8 cellular contexts compared by ENCODE assay signal in the genomic region with DNA sequence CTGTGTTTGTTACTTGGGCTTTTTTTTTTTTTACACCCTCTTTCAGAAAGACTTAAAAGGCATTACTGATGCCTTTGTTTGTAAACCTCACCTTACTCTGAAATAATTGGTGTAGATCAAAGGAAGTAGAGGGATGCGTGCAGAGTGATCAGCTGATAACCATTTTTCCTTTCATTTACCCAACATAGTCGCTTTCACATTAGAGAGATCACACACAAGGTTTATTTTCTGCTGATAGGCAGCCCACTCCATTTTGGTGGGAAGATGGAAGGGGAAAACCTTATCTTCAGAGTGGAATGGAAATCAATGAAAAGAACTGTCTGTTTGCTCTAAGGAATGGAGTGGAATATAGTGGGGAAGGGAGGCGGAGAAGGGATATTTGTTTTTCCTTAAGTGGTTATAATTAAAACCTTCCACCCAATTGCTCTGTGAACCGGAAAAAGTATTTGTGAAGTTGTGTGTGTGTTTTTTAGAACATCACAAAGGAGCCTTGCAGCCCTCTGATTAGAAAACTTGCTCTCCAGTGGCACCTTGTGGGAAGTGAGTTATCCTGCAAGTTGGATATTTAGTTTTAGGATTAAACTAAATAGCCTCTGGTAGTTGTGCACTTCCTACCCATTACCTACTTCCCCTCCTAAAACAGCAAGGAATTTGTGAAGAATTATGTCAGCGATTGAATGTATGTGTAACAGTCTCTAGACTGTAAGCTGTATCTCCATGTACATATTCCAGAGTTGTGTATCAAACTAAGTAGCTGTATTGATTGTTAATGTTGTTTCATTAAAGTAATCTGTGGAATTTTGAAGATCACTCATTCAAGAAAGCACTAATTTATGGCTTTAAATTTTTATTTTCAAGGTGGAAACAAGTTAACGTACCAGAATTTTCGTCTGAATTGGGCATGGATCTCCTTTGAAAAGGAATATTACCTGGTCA.
DNase-seq lines count a peak whose midpoint lies in the region; ATAC-seq and TF ChIP-seq lines count a peak whose summit lies in the region.

No MANE protein-coding gene starts in this region.

- peak; percentile 1 for DNase-seq in stimulated activated CD4-positive, alpha-beta T cell treated with anti-CD3 and anti-CD28 coated beads, Interleukin-15, amount 100 ng/mL, for 24 hours
- no peak for DNase-seq in stimulated activated CD4-positive, alpha-beta T cell treated with anti-CD3 and anti-CD28 coated beads, Interleukin-2, amount 100 ng/mL, for 24 hours
- DNase-seq in NCI-H2029 (lab: John Stamatoyannopoulos, UW) = peak; percentile 42
- peak; percentile 28 for DNase-seq in brain microvascular endothelial cell
- no peak for DNase-seq in left lung
- DNase-seq in spleen = no peak
- no peak for DNase-seq in GF-D8 (lab: John Stamatoyannopoulos, UW)
- no peak for DNase-seq in activated naive CD4-positive, alpha-beta T cell treated with anti-CD3 and anti-CD28 coated beads, Interleukin-2, amount 50 U/mL, for 72 hours (ENCODE audit: low spot score in 2 of 2)

- peak; percentile 78 for TF ChIP-seq CTCF in brain microvascular endothelial cell (IDR thresholded peaks at IDR 0.05; ENCODE audit: low read depth, low read length, missing control alignments)
- peak; percentile 11 to 38 for TF ChIP-seq CTCF in left lung (IDR thresholded peaks at IDR 0.05)
- peak in 4 of 11 experiments; percentile 12 to 27 (median 25) for TF ChIP-seq CTCF in spleen (IDR thresholded peaks at IDR 0.05 in 8 of 11, conservative IDR thresholded peaks at IDR 0.05 in 3 of 11)

- WGBS in spleen, 5 donors = 26 to 38% (median 32%) methylated on average over 7 of the region's 7 CpGs

- H3K4me1 ChIP-seq in left lung (no peaks in the 10 kb centered on the region), spleen (no peaks in the 10 kb centered on the region)

- H3K9me3 ChIP-seq in left lung (no peaks in the 10 kb centered on the region), spleen (no peaks in the 10 kb centered on the region)

- in situ Hi-C loops in brain microvascular endothelial cell (cut with HindIII; ENCODE audit: low pct_ligation_motif_present, low sequenced_read_pairs) = no loop called here

- H3K4me3 ChIP-seq in brain microvascular endothelial cell (ENCODE audit: low read depth, low read length) = no peak overlapping the region
- H3K4me3 ChIP-seq in left lung = no peak overlapping the region
- no peak overlapping the region for H3K4me3 ChIP-seq in spleen

- H3K27ac ChIP-seq in brain microvascular endothelial cell (no peak overlapping the region), left lung (peak overlapping the region; percentile 22 to 53), spleen (no peak overlapping the region)

- no peak for TF ChIP-seq POLR2A in spleen (IDR thresholded peaks at IDR 0.05)

- H3K27me3 ChIP-seq in brain microvascular endothelial cell (replicated peaks) (no peaks in the 10 kb centered on the region), left lung (peaks cover 0 to 4% of the 10 kb centered on the region in 2 donors), spleen (replicated peaks in 1 of 7) (peaks cover 0 to 2% (median 0%) of the 10 kb centered on the region in 7 donors)

- H3K36me3 Mint-ChIP-seq in activated naive CD4-positive, alpha-beta T cell treated with anti-CD3 and anti-CD28 coated beads, Interleukin-2, amount 50 U/mL, for 72 hours = no peaks in the 10 kb centered on the region

- intact Hi-C loops in left lung (cut with DNase I) = no loop called here
- intact Hi-C loops in spleen (cut with DNase I; ENCODE audit: low total_unique reads) = no loop called here

- no peak overlapping the region for H3K27ac Mint-ChIP-seq in activated naive CD4-positive, alpha-beta T cell treated with anti-CD3 and anti-CD28 coated beads, Interleukin-2, amount 50 U/mL, for 72 hours

- peaks cover 0 to 3% of the 10 kb centered on the region in 2 donors for H3K9me3 Mint-ChIP-seq in activated naive CD4-positive, alpha-beta T cell treated with anti-CD3 and anti-CD28 coated beads, Interleukin-2, amount 50 U/mL, for 72 hours

- H3K36me3 ChIP-seq in brain microvascular endothelial cell (replicated peaks) (no peaks in the 10 kb centered on the region), left lung (no peaks in the 10 kb centered on the region), spleen (no peaks in the 10 kb centered on the region)

- peak; percentile 97 for ATAC-seq in left lung
- no peak for ATAC-seq in activated naive CD4-positive, alpha-beta T cell treated with anti-CD3 and anti-CD28 coated beads, Interleukin-2, amount 50 U/mL, for 72 hours

Comparison
In these comparisons a context has a peak if more than half of its experiments do, and no peak if none do; other contexts are left out.
1. DNase-seq: peak in stimulated activated CD4-positive, alpha-beta T cell treated with anti-CD3 and anti-CD28 coated beads, Interleukin-15, amount 100 ng/mL, for 24 hours (single experiment), NCI-H2029 (single experiment) and brain microvascular endothelial cell (single experiment); none in stimulated activated CD4-positive, alpha-beta T cell treated with anti-CD3 and anti-CD28 coated beads, Interleukin-2, amount 100 ng/mL, for 24 hours (0 of 2), left lung (0 of 2), spleen (single experiment), GF-D8 (single experiment) and activated naive CD4-positive, alpha-beta T cell treated with anti-CD3 and anti-CD28 coated beads, Interleukin-2, amount 50 U/mL, for 72 hours (0 of 2).
2. H3K27ac ChIP-seq: peak in left lung (2 of 2); none in brain microvascular endothelial cell (single experiment) and spleen (0 of 8).